18 cellular contexts compared by ENCODE assay signal in genomic region chr13:71619096-71619495, GRCh38.
A peak's percentile ranks its signal among the peaks of the same experiment; 100 is the strongest.
DNase-seq lines count a peak whose midpoint lies in the region; ATAC-seq, FAIRE-seq and TF ChIP-seq lines count a peak whose summit lies in the region.
"Had no signal": no experiment of that assay in that cellular context is flagged by ENCODE, and none has a peak within 500 bp of the region (broad histone marks: within the 10 kb centered on the region; RNA-seq: fewer than 3 reads in every experiment).

No MANE protein-coding gene starts in this region.

- H3K27me3 Mint-ChIP-seq in progenitor cell of endocrine pancreas: no peaks in the 10 kb centered on the region
- H3K27me3 Mint-ChIP-seq in activated CD4-positive, alpha-beta T cell treated with anti-CD3 and anti-CD28 coated beads for 36 hours: no peaks in the 10 kb centered on the region
- H3K27me3 Mint-ChIP-seq: B cell had no signal

- TF ChIP-seq CTCF in fibroblast of villous mesenchyme (IDR thresholded peaks at IDR 0.05; ENCODE audit: insufficient read depth, low read depth, low read length): no peak
- no peak for TF ChIP-seq CTCF in progenitor cell of endocrine pancreas (IDR thresholded peaks at IDR 0.05; ENCODE audit: unreplicated experiment)

- no peaks in the 10 kb centered on the region for H3K9me3 Mint-ChIP-seq in progenitor cell of endocrine pancreas (ENCODE audit: low read depth)
- H3K9me3 Mint-ChIP-seq in activated CD4-positive, alpha-beta T cell treated with anti-CD3 and anti-CD28 coated beads for 36 hours (ENCODE audit: low read depth): no peaks in the 10 kb centered on the region
- H3K9me3 Mint-ChIP-seq: CD8-positive, alpha-beta T cell; H9 had no signal

- H3K4me1 Mint-ChIP-seq in progenitor cell of endocrine pancreas (ENCODE audit: low read depth): peaks cover 24% of the 10 kb centered on the region
- no peaks in the 10 kb centered on the region for H3K4me1 Mint-ChIP-seq in activated CD4-positive, alpha-beta T cell treated with anti-CD3 and anti-CD28 coated beads for 36 hours
- H3K4me1 Mint-ChIP-seq: B cell had no signal

- DNase-seq in SW480 (ENCODE audit: low spot score): peak; percentile 72
- DNase-seq in fibroblast of villous mesenchyme (ENCODE audit: low read depth): peak; percentile 57
- no peak for DNase-seq in progenitor cell of endocrine pancreas (ENCODE audit: low spot score, unreplicated experiment)
- no peak for DNase-seq in SIG-M5 (lab: John Stamatoyannopoulos, UW)
- no peak for DNase-seq in occipital lobe (lab: John Stamatoyannopoulos, UW)
- DNase-seq in activated CD4-positive, alpha-beta T cell treated with anti-CD3 and anti-CD28 coated beads for 36 hours: no peak
- DNase-seq: Calu3; CD8-positive, alpha-beta T cell; DMS79 treated with DMSO at 0.1 percent for 48 hours; H9; IMR-90 had no signal

- H3K4me3 ChIP-seq in fibroblast of villous mesenchyme (ENCODE audit: low read depth, low read length): no peak overlapping the region
- H3K4me3 ChIP-seq: BLaER1 treated with 17β-estradiol and CSF1 and Interleukin-3, amounts not matched to agents 10 nM and 100 nM; GM12878 had no signal

- CTCF ChIA-PET in activated CD4-positive, alpha-beta T cell treated with anti-CD3 and anti-CD28 coated beads for 36 hours (lab: Charles Lee): no interaction called here

- H3K36me3 Mint-ChIP-seq in progenitor cell of endocrine pancreas (ENCODE audit: insufficient read depth): peaks cover 6% of the 10 kb centered on the region
- no peaks in the 10 kb centered on the region for H3K36me3 Mint-ChIP-seq in activated CD4-positive, alpha-beta T cell treated with anti-CD3 and anti-CD28 coated beads for 36 hours (ENCODE audit: low read depth)
- H3K36me3 Mint-ChIP-seq: CD8-positive, alpha-beta T cell had no signal

- ATAC-seq in HG03354 (IDR thresholded peaks at IDR 0.05; ENCODE audit: poor library complexity, severe bottlenecking, unreplicated experiment): no peak
- no peak for ATAC-seq in activated CD4-positive, alpha-beta T cell treated with anti-CD3 and anti-CD28 coated beads for 36 hours
- ATAC-seq: CD8-positive, alpha-beta T cell; GM12878 had no signal

- POLR2A ChIA-PET in activated CD4-positive, alpha-beta T cell treated with anti-CD3 and anti-CD28 coated beads for 36 hours (lab: Charles Lee): no interaction called here

- FAIRE-seq in G401.6 (lab: Jason Lieb, UNC): peak; percentile 21
- FAIRE-seq: GM12878, H1, HTR-8/SVneo had no signal

- H3K27ac Mint-ChIP-seq in progenitor cell of endocrine pancreas: peak overlapping the region; percentile 25
- no peak overlapping the region for H3K27ac Mint-ChIP-seq in activated CD4-positive, alpha-beta T cell treated with anti-CD3 and anti-CD28 coated beads for 36 hours
- H3K27ac Mint-ChIP-seq: B cell; CD8-positive, alpha-beta T cell; H9 had no signal

- intact Hi-C loops in activated CD4-positive, alpha-beta T cell treated with anti-CD3 and anti-CD28 coated beads for 36 hours (cut with DNase I, micrococcal nuclease): no loop called here

- H3K4me3 Mint-ChIP-seq in progenitor cell of endocrine pancreas (ENCODE audit: low read depth): no peak overlapping the region
- H3K4me3 Mint-ChIP-seq in activated CD4-positive, alpha-beta T cell treated with anti-CD3 and anti-CD28 coated beads for 36 hours: no peak overlapping the region
- H3K4me3 Mint-ChIP-seq: B cell; CD8-positive, alpha-beta T cell; H9 had no signal

Comparison
In these comparisons a context has a peak if more than half of its experiments do, and no peak if none do; other contexts are left out.
1. DNase-seq: peak in SW480 (single experiment) and fibroblast of villous mesenchyme (single experiment); none in progenitor cell of endocrine pancreas (single experiment), SIG-M5 (single experiment), occipital lobe (single experiment) and activated CD4-positive, alpha-beta T cell treated with anti-CD3 and anti-CD28 coated beads for 36 hours (single experiment).